18 cellular contexts compared by ENCODE assay signal in genomic region chr19:11697284-11697855, GRCh38. TPM values are rescaled to one million over a fixed set of nuclear protein-coding genes. Genes with fewer than 3 reads are reported as not detected.
DNase-seq lines count a peak whose midpoint lies in the region; ATAC-seq and TF ChIP-seq lines count a peak whose summit lies in the region.
"Had no signal": no experiment of that assay in that cellular context is flagged by ENCODE, and none has a peak within 500 bp of the region (broad histone marks: within the 10 kb centered on the region; RNA-seq: fewer than 3 reads in every experiment).

No MANE protein-coding gene starts in this region.

- peak overlapping the region; percentile 55 for H2AK9ac ChIP-seq in IMR-90 (replicated peaks; ENCODE audit: low read depth, low read length, poor library complexity)

- BruUV-seq in IMR-90 (replicated peaks; lab: Mats Ljungman, UMichigan), result no TSS peak

- TF ChIP-seq CTCF in DND-41 (IDR thresholded peaks at IDR 0.05; ENCODE audit: borderline replicate concordance, extremely low read depth, low read length, poor library complexity, severe bottlenecking) (no peak), IMR-90 (conservative IDR thresholded peaks at IDR 0.05; ENCODE audit: low read depth, low read length) (no peak), omental fat pad (IDR thresholded peaks at IDR 0.05) (no peak)

- H3K36me3 ChIP-seq in DND-41 (ENCODE audit: insufficient read depth, low read length) (no peaks in the 10 kb centered on the region), IMR-90 (ENCODE audit: control insufficient read depth, insufficient read depth, low read length) (no peaks in the 10 kb centered on the region)

- no peak overlapping the region for H3K27ac ChIP-seq in DND-41 (ENCODE audit: low read length)
- H3K27ac ChIP-seq in IMR-90 (ENCODE audit: insufficient read depth, low read length), result no peak overlapping the region

- H4K20me1 ChIP-seq in DND-41 (ENCODE audit: insufficient read depth, low read length), result no peaks in the 10 kb centered on the region
- no peaks in the 10 kb centered on the region for H4K20me1 ChIP-seq in IMR-90 (ENCODE audit: insufficient read depth, low read length)

- WGBS in IMR-90 (ENCODE audit: extremely low coverage in 2 of 2, insufficient read length in 1 of 2), 2 experiments, result 65% methylated on average over 3 of the region's 6 CpGs; no CpG with 5 or more reads in 1 of the 2 experiments

- no peak overlapping the region for H3K9ac ChIP-seq in DND-41 (ENCODE audit: low read depth, low read length)
- H3K9ac ChIP-seq in IMR-90 (ENCODE audit: low read depth, low read length), result no peak overlapping the region

- H3K4me1 ChIP-seq in DND-41 (ENCODE audit: insufficient read depth, low read length), result peaks cover 36% of the 10 kb centered on the region
- H3K4me1 ChIP-seq in IMR-90 (ENCODE audit: control insufficient read depth, insufficient read depth, low read length), result peaks cover 2% of the 10 kb centered on the region; the same call in 1 of the 2 replicates

- H3K79me1 ChIP-seq in IMR-90 (ENCODE audit: low read depth in 1 of 2, low read length in 2 of 2), result 0 out of 4 replicates have a peak, but pooled peaks cover 0 to 6% of the 10 kb centered on the region in 2 experiments

- CTCF ChIA-PET in IMR-90 (lab: Yijun Ruan, JAX), result interaction anchor here (0.6 kb wide), 1 partner anchor 100 kb away, joined by 3 read pairs; the partner anchor contains the start of gene ZNF491

- POLR2A ChIA-PET in IMR-90 (lab: Charles Lee; ENCODE audit: unreplicated experiment), result no interaction called here

- H2BK20ac ChIP-seq in IMR-90 (ENCODE audit: low read depth, low read length), result no peak overlapping the region

- no peak overlapping the region for H2BK15ac ChIP-seq in IMR-90 (ENCODE audit: low read depth, low read length)

- peak; percentile 66 for DNase-seq in DND-41
- DNase-seq in IMR-90, result no peak
- DNase-seq in RPMI8226, result peak; percentile 6
- DNase-seq in myocyte (ENCODE audit: low read depth), result peak; percentile 35
- DNase-seq in omental fat pad (ENCODE audit: low spot score), result no peak
- no peak for DNase-seq in NCI-H526 treated with DMSO at 0.1 percent for 48 hours (lab: John Stamatoyannopoulos, UW)
- DNase-seq in stimulated activated CD4-positive, alpha-beta T cell treated with anti-CD3 and anti-CD28 coated beads, Interleukin-15, amount 100 ng/mL, for 24 hours, result no peak
- DNase-seq: Karpas-422; NCI-H1092; NCI-H1417 treated with DMSO at 0.1 percent for 48 hours; NCI-H1694 treated with DMSO at 0.1 percent for 48 hours; NCI-H2081; NCI-H2227 treated with DMSO at 0.1 percent for 48 hours; NCI-H69; NK-92 treated with Interleukin-12 subunit alpha and Interleukin-12 subunit beta, amount 100 ng/mL, for 24 hours; SHP77 treated with DMSO at 0.1 percent for 48 hours; T-helper 1 cell had no signal

- H3K4me3 ChIP-seq in DND-41 (ENCODE audit: low read depth in 1 of 2, low read length in 2 of 2) (no peak overlapping the region), IMR-90 (ENCODE audit: insufficient read depth, low read depth, low read length) (no peak overlapping the region)
- H3K4me3 ChIP-seq: GM12878 had no signal

- H2AK5ac ChIP-seq in IMR-90 (ENCODE audit: low read depth, low read length), result no peak overlapping the region

- dilution Hi-C loops in IMR-90 (cut with HindIII; ENCODE audit: low sequenced_read_pairs, unreplicated experiment), result no loop called here

- TF ChIP-seq RAD21 in IMR-90 (IDR thresholded peaks at IDR 0.05; ENCODE audit: low read length), result no peak

- no peak overlapping the region for H3K14ac ChIP-seq in IMR-90 (replicated peaks; ENCODE audit: low read depth, low read length)

- no peak overlapping the region for H4K5ac ChIP-seq in IMR-90 (ENCODE audit: low read depth, low read length)

- no peak overlapping the region for H3K23ac ChIP-seq in IMR-90 (ENCODE audit: low read depth, low read length)

- no peak overlapping the region for H3K4ac ChIP-seq in IMR-90 (ENCODE audit: low read depth, low read length)

- H4K91ac ChIP-seq in IMR-90 (ENCODE audit: insufficient read depth, low read depth, low read length), result no peak overlapping the region

- no peak for TF ChIP-seq POLR2A in IMR-90 (IDR thresholded peaks at IDR 0.05; ENCODE audit: low read depth, low read length)

- H2AFZ ChIP-seq in DND-41 (ENCODE audit: low read depth, low read length) (no peak overlapping the region), IMR-90 (replicated peaks; ENCODE audit: low read length, poor library complexity) (no peak overlapping the region)

- ATAC-seq in DND-41 (ENCODE audit: insufficient read depth, low read depth) (peak; percentile 23; the same call in 2 of the 3 replicates), IMR-90 (ENCODE audit: low read depth) (no peak), omental fat pad (ENCODE audit: low FRiP score) (no peak)
- ATAC-seq: GM12878 had no signal

- no peak overlapping the region for H2BK120ac ChIP-seq in IMR-90 (ENCODE audit: low read depth, low read length)

- H3K56ac ChIP-seq in IMR-90 (ENCODE audit: extremely low read depth, insufficient read depth, low read length), result no peak overlapping the region

- H4K8ac ChIP-seq in IMR-90 (ENCODE audit: low read depth in 2 of 2, low read length in 2 of 2), result no peak overlapping the region

- H3K9me3 ChIP-seq in DND-41 (ENCODE audit: insufficient read depth, low read length, severe bottlenecking), result no peaks in the 10 kb centered on the region
- H3K9me3 ChIP-seq in IMR-90 (ENCODE audit: control insufficient read depth, insufficient read depth, low read length), result no peaks in the 10 kb centered on the region

- H3K4me2 ChIP-seq in DND-41 (ENCODE audit: insufficient read depth, low read length) (0 out of 2 replicates have a peak overlapping the region, but pooled peaks have one; percentile 7), IMR-90 (ENCODE audit: low read depth, low read length) (no peak overlapping the region)

- no peak overlapping the region for H2BK5ac ChIP-seq in IMR-90 (ENCODE audit: low read depth, low read length, poor library complexity, severe bottlenecking)

- H3K27me3 ChIP-seq in DND-41 (ENCODE audit: insufficient read depth, low read length, poor library complexity) (no peaks in the 10 kb centered on the region), IMR-90 (ENCODE audit: control insufficient read depth, insufficient read depth, low read length) (no peaks in the 10 kb centered on the region)

- H3K79me2 ChIP-seq in DND-41 (ENCODE audit: insufficient read depth, low read length), result no peaks in the 10 kb centered on the region

- peaks cover 3% of the 10 kb centered on the region; the same call in 1 of the 2 replicates for H3K9me1 ChIP-seq in IMR-90 (ENCODE audit: insufficient read depth, low read length)

- intact Hi-C loops in IMR-90 (cut with micrococcal nuclease), result no loop called here

- H3K18ac ChIP-seq in IMR-90 (ENCODE audit: low read depth, low read length), result no peak overlapping the region

- in situ Hi-C loops in IMR-90 (cut with MboI; ENCODE audit: low sequenced_read_pairs), result no loop called here

TF ChIP-seq in IMR-90, 13 proteins besides CTCF, POLR2A, EP300 and RAD21:
- TF ChIP-seq MAZ (IDR thresholded peaks at IDR 0.05; ENCODE audit: borderline replicate concordance, low read depth, low read length) (no peak), RFX5 (IDR thresholded peaks at IDR 0.05; ENCODE audit: low read depth, low read length) (no peak), BHLHE40 (IDR thresholded peaks at IDR 0.05; ENCODE audit: low read depth, low read length) (no peak), FOS (IDR thresholded peaks at IDR 0.05; ENCODE audit: low read depth, low read length) (no peak), USF2 (IDR thresholded peaks at IDR 0.05; ENCODE audit: low read depth, low read length) (no peak), CEBPB (IDR thresholded peaks at IDR 0.05; ENCODE audit: low read depth, low read length) (no peak), RCOR1 (IDR thresholded peaks at IDR 0.05; ENCODE audit: insufficient replicate concordance, low read length) (no peak), CHD1 (IDR thresholded peaks at IDR 0.05; ENCODE audit: low read depth, low read length) (no peak), ELK1 (IDR thresholded peaks at IDR 0.05; ENCODE audit: borderline replicate concordance, low read depth, low read length) (no peak), MAFK (IDR thresholded peaks at IDR 0.05; ENCODE audit: low read depth, low read length) (no peak), SMC3 (IDR thresholded peaks at IDR 0.05; ENCODE audit: low read depth, low read length) (no peak), NFE2L2 (IDR thresholded peaks at IDR 0.05; ENCODE audit: low read depth, low read length) (no peak), MXI1 (IDR thresholded peaks at IDR 0.05; ENCODE audit: borderline replicate concordance, low read depth, low read length) (no peak)

RNA-seq across cellular contexts. Expression of gene ZNF823, which starts 41.4 kb away (rescaled TPM):
- 9.2 and 9.3 TPM in 2 replicates for total RNA-seq in IMR-90 (2012; rRNA removed)
- polyA plus RNA-seq in IMR-90 (2012; rRNA removed), result 1.8 and 2.2 TPM in 2 replicates
- polyA plus RNA-seq in IMR-90 (2012; cell fraction: cytosol; rRNA removed), result 0.19 and 0.34 TPM in 2 replicates
- polyA plus RNA-seq in IMR-90 (2012; cell fraction: nucleus; rRNA removed; ENCODE audit: low replicate concordance), result 0.58 and 4.0 TPM in 2 replicates
- 4.6 and 5.5 TPM in 2 replicates for total RNA-seq in myocyte
- polyA plus RNA-seq in myocyte (2012), result 1.1 TPM
- total RNA-seq in omental fat pad, result 10 to 100 TPM in 1 of 4 donors, 1 to 10 TPM in 3; 3.4 to 14.2 (median 5.4) TPM

Comparison
In these comparisons a context has a peak if more than half of its experiments do, and no peak if none do; other contexts are left out.
1. DNase-seq: peak in DND-41 (single experiment), RPMI8226 (single experiment) and myocyte (single experiment); none in IMR-90 (single experiment), omental fat pad (single experiment), NCI-H526 treated with DMSO at 0.1 percent for 48 hours (single experiment) and stimulated activated CD4-positive, alpha-beta T cell treated with anti-CD3 and anti-CD28 coated beads, Interleukin-15, amount 100 ng/mL, for 24 hours (single experiment).